In genomic region chr20:34017610-34018009, GRCh38 we compare ENCODE assay signal across 10 cellular contexts. TPM values are rescaled to one million over a fixed set of nuclear protein-coding genes. Genes with fewer than 3 reads are reported as not detected.
DNase-seq lines count a peak whose midpoint lies in the region; ATAC-seq and TF ChIP-seq lines count a peak whose summit lies in the region.
"Had no signal": no experiment of that assay in that cellular context is flagged by ENCODE, and none has a peak within 500 bp of the region (broad histone marks: within the 10 kb centered on the region; RNA-seq: fewer than 3 reads in every experiment).

No MANE protein-coding gene starts in this region.

- no peak overlapping the region for H3K4me3 Mint-ChIP-seq in activated CD4-positive, alpha-beta T cell treated with anti-CD3 and anti-CD28 coated beads for 36 hours

- CTCF ChIA-PET in activated CD4-positive, alpha-beta T cell treated with anti-CD3 and anti-CD28 coated beads for 36 hours (lab: Charles Lee): interaction anchor here (0.8 to 1.2 kb wide), 2 partner anchors 13 to 31 kb away, joined by 3 to 4 read pairs; no protein-coding TSS in a partner anchor

- POLR2A ChIA-PET in activated CD4-positive, alpha-beta T cell treated with anti-CD3 and anti-CD28 coated beads for 36 hours (lab: Charles Lee): no interaction called here

- peaks cover 10% of the 10 kb centered on the region for H3K36me3 Mint-ChIP-seq in activated CD4-positive, alpha-beta T cell treated with anti-CD3 and anti-CD28 coated beads for 36 hours (ENCODE audit: low read depth)

- no peak overlapping the region for H3K4me3 ChIP-seq in epithelial cell of esophagus (ENCODE audit: low read length)
- H3K4me3 ChIP-seq: upper lobe of left lung had no signal

- H3K9me3 Mint-ChIP-seq in activated CD4-positive, alpha-beta T cell treated with anti-CD3 and anti-CD28 coated beads for 36 hours (ENCODE audit: low read depth): no peaks in the 10 kb centered on the region

- TF ChIP-seq CTCF in epithelial cell of esophagus (IDR thresholded peaks at IDR 0.05; ENCODE audit: insufficient read depth, low read depth, low read length, missing control alignments): no peak

- peak overlapping the region; percentile 9 for H3K27ac Mint-ChIP-seq in activated CD4-positive, alpha-beta T cell treated with anti-CD3 and anti-CD28 coated beads for 36 hours

- no peaks in the 10 kb centered on the region for H3K27me3 Mint-ChIP-seq in activated CD4-positive, alpha-beta T cell treated with anti-CD3 and anti-CD28 coated beads for 36 hours

- no peak for ATAC-seq in activated CD4-positive, alpha-beta T cell treated with anti-CD3 and anti-CD28 coated beads for 36 hours

- intact Hi-C loops in activated CD4-positive, alpha-beta T cell treated with anti-CD3 and anti-CD28 coated beads for 36 hours (cut with DNase I, micrococcal nuclease): no loop called here

- no peak for DNase-seq in activated CD4-positive, alpha-beta T cell treated with anti-CD3 and anti-CD28 coated beads for 36 hours
- DNase-seq in activated CD4-positive, alpha-beta T cell treated with anti-CD3 and anti-CD28 coated beads for 48 hours: no peak
- DNase-seq in RPMI7951 (ENCODE audit: low read depth) (peak; percentile 91), epithelial cell of esophagus (ENCODE audit: low read depth) (peak; percentile 96), renal cortical epithelial cell (ENCODE audit: low read depth) (peak; percentile 73), NCI-H1417 (lab: John Stamatoyannopoulos, UW) (no peak), dermis blood vessel endothelial cell (no peak), T-helper 1 cell (no peak)
- DNase-seq: 8988T, upper lobe of left lung had no signal

- H3K4me1 Mint-ChIP-seq in activated CD4-positive, alpha-beta T cell treated with anti-CD3 and anti-CD28 coated beads for 36 hours: peaks cover 84% of the 10 kb centered on the region

RNA-seq across cellular contexts. Expression of gene RALY, which starts 23.9 kb away (rescaled TPM):
- total RNA-seq in activated CD4-positive, alpha-beta T cell treated with anti-CD3 and anti-CD28 coated beads for 36 hours: 100 to 1,000 TPM; 139 to 152 TPM
- total RNA-seq in RPMI7951 (2014; rRNA removed; shearing (Covaris generic)): 144 and 153 TPM in 2 replicates
- total RNA-seq in renal cortical epithelial cell (61.6 and 68.9 TPM in 2 replicates), dermis blood vessel endothelial cell (71.0 and 99.9 TPM in 2 replicates)

Comparison
In these comparisons a context has a peak if more than half of its experiments do, and no peak if none do; other contexts are left out.
1. DNase-seq: peak in RPMI7951 (single experiment), epithelial cell of esophagus (single experiment) and renal cortical epithelial cell (single experiment); none in activated CD4-positive, alpha-beta T cell treated with anti-CD3 and anti-CD28 coated beads for 36 hours (single experiment), activated CD4-positive, alpha-beta T cell treated with anti-CD3 and anti-CD28 coated beads for 48 hours (single experiment), NCI-H1417 (0 of 3), dermis blood vessel endothelial cell (single experiment) and T-helper 1 cell (0 of 5).